Comparison of ENCODE assay signal across 1 cellular context in the genomic region with DNA sequence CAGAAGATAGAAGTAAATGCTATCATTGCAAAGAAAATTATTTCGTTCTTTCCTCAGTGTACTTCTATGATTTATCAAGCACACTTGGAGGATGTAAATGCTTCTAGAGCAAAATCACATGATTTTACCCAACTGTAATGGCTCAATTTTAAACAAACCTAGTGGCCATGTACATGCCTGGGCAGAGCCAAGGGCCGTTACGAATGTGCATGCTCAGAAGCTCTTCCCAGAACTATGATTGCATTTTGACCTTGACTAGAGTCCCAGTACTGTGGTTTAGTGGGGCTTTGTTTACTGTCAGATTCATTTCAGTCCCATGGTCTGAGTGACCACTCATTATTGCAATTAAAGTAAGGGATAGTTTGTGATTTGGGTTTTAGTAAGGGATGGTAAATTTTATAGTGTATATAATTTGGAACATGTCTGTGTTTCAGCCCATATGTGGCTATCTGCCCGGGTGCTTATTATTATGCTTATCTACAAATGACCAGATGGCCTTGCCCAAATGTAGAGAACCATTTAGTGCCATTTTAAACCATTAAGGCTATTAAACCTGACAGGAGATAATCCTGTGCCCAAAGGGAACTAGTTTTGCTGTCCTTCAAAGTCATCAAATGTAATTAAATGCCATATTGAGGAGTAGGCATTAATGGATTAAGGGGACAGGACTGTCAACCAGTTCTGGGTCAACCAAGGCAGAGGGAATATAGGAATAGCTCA.
A peak's percentile ranks its signal among the peaks of the same experiment; 100 is the strongest.
TF ChIP-seq lines count a peak whose summit lies in the region.

No MANE protein-coding gene starts in this region.

TF ChIP-seq in HepG2, 621 proteins besides CTCF, POLR2A, EP300 and RAD21 (continued from another document):
- TF ChIP-seq AHDC1 (CRISPR knock-in tag; IDR thresholded peaks at IDR 0.05; ENCODE audit: borderline replicate concordance): 0 out of 2 replicates have a peak, but pooled peaks have one; percentile 25
TF ChIP-seq in HepG2: peak in this region for 8.
